ENCODE assay signal across 1 cellular context in genomic region chr6:56664007-56664406, GRCh38.
TF ChIP-seq lines count a peak whose summit lies in the region.

No MANE protein-coding gene starts in this region.

TF ChIP-seq in GM23338, 12 proteins besides CTCF, POLR2A, EP300 and RAD21 (continued from another document):
- TF ChIP-seq ZNF462 (CRISPR knock-in tag; IDR thresholded peaks at IDR 0.05) (no peak), REST (IDR thresholded peaks at IDR 0.05; ENCODE audit: unreplicated experiment) (no peak), CREB1 (CRISPR knock-in tag; IDR thresholded peaks at IDR 0.05; ENCODE audit: low read depth) (no peak), NANOG (IDR thresholded peaks at IDR 0.05; ENCODE audit: borderline replicate concordance) (no peak), ZNF331 (CRISPR knock-in tag; IDR thresholded peaks at IDR 0.05; ENCODE audit: low read depth) (no peak), ETS1 (IDR thresholded peaks at IDR 0.05) (no peak), ZNF114 (CRISPR knock-in tag; IDR thresholded peaks at IDR 0.05) (no peak), EZH2phosphoT487 (IDR thresholded peaks at IDR 0.05; ENCODE audit: unreplicated experiment) (no peak), STAT1 (IDR thresholded peaks at IDR 0.05; ENCODE audit: unreplicated experiment) (no peak), JUNB (IDR thresholded peaks at IDR 0.05; ENCODE audit: unreplicated experiment) (no peak), EZH2 (IDR thresholded peaks at IDR 0.05; ENCODE audit: low read depth, unreplicated experiment) (no peak)
